In genomic region chr1:34231441-34231840, GRCh38 we compare ENCODE assay signal across 42 cellular contexts. TPM values are rescaled to one million over a fixed set of nuclear protein-coding genes. Genes with fewer than 3 reads are reported as not detected.
"Had no signal": no experiment of that assay in that cellular context is flagged by ENCODE, and none has a peak within 500 bp of the region (broad histone marks: within the 10 kb centered on the region; RNA-seq: fewer than 3 reads in every experiment).

No MANE protein-coding gene starts in this region.

- H3K27ac ChIP-seq: adrenal gland, ascending aorta, body of pancreas, brain microvascular endothelial cell, breast epithelium, cardiac muscle cell had no signal

- DNase-seq: activated effector memory CD4-positive, alpha-beta T cell treated with anti-CD3 and anti-CD28 coated beads, Interleukin-2, amount 50 U/mL, for 16 hours; activated effector memory CD4-positive, alpha-beta T cell treated with Interleukin-2 at 50 U/mL for 16 hours; activated gamma-delta T cell; activated gamma-delta T cell treated with Interleukin-2 at 50 U/mL for 16 hours; activated naive CD4-positive, alpha-beta T cell; activated naive CD4-positive, alpha-beta T cell treated with anti-CD3 and anti-CD28 coated beads for 36 hours; activated naive CD4-positive, alpha-beta T cell treated with anti-CD3 and anti-CD28 coated beads, Interleukin-2, amount 10 ng/mL, durations not matched to agents 7 days and 5 days; activated naive CD4-positive, alpha-beta T cell treated with anti-CD3 and anti-CD28 coated beads, Interleukin-2, amount 50 U/mL, for 16 hours; activated naive CD4-positive, alpha-beta T cell treated with Interleukin-2 at 50 U/mL for 16 hours; activated naive CD8-positive, alpha-beta T cell treated with anti-CD3 and anti-CD28 coated beads for 36 hours; activated naive CD8-positive, alpha-beta T cell treated with anti-CD3 and anti-CD28 coated beads, Interleukin-2, amount 10 ng/mL, durations not matched to agents 7 days and 5 days; activated naive CD8-positive, alpha-beta T cell treated with anti-CD3 and anti-CD28 coated beads, Interleukin-2, amount 50 U/mL, for 24 hours; activated T-cell treated with anti-CD3 and anti-CD28 coated beads, Interleukin-2, amount 50 U/mL, for 1 hour; activated T-cell treated with anti-CD3 and anti-CD28 coated beads, Interleukin-2, amount 50 U/mL, for 24 hours; activated T-cell treated with anti-CD3 and anti-CD28 coated beads, Interleukin-2, amount 50 U/mL, for 4 hours; activated T-cell treated with anti-CD3 and anti-CD28 coated beads, Interleukin-2, amount 50 U/mL, for 48 hours; activated T-cell treated with anti-CD3 and anti-CD28 coated beads, Interleukin-2, amount 50 U/mL, for 72 hours; adrenal gland; amniotic stem cell; amygdala; anterior cingulate cortex; aorta; body of pancreas; brain microvascular endothelial cell; caudate nucleus; central memory CD4-positive, alpha-beta T cell; cerebellar nuclear complex had no signal

- H3K9me3 Mint-ChIP-seq: activated naive CD4-positive, alpha-beta T cell treated with anti-CD3 and anti-CD28 coated beads for 36 hours; activated naive CD4-positive, alpha-beta T cell treated with anti-CD3 and anti-CD28 coated beads, Interleukin-2, amount 10 ng/mL, durations not matched to agents 7 days and 5 days; activated naive CD8-positive, alpha-beta T cell treated with anti-CD3 and anti-CD28 coated beads, Interleukin-2, amount 10 ng/mL, durations not matched to agents 7 days and 5 days; activated naive CD8-positive, alpha-beta T cell treated with anti-CD3 and anti-CD28 coated beads, Interleukin-2, amount 50 U/mL, for 24 hours; activated T-cell treated with anti-CD3 and anti-CD28 coated beads, Interleukin-2, amount 50 U/mL, for 24 hours; activated T-cell treated with anti-CD3 and anti-CD28 coated beads, Interleukin-2, amount 50 U/mL, for 4 hours; activated T-helper 1 cell treated with anti-CD3 and anti-CD28 coated beads, Interleukin-12 subunit alpha, Interleukin-12 subunit beta, Interleukin-2, Interleukin-4 antibody, amounts not matched to agents 30 ng/mL and 10 ng/mL and 1 ng/mL, durations not matched to agents 14 hours and 24 hours and 36 hours; activated T-helper 17 cell treated with anti-CD3 and anti-CD28 coated beads, Interleukin-2, amount 50 U/mL, for 72 hours; activated T-helper 2 cell treated with anti-CD3 and anti-CD28 coated beads, Interferon-gamma antibody, Interleukin-2, Interleukin-4, amounts not matched to agents 10 μg/mL and 5 μg/mL and 100 μg/mL, durations not matched to agents 14 hours and 24 hours and 36 hours; brain; central memory CD8-positive, alpha-beta T cell had no signal

- H3K36me3 Mint-ChIP-seq: activated naive CD4-positive, alpha-beta T cell treated with anti-CD3 and anti-CD28 coated beads, Interleukin-2, amount 10 ng/mL, durations not matched to agents 7 days and 5 days; activated naive CD4-positive, alpha-beta T cell treated with anti-CD3 and anti-CD28 coated beads, Interleukin-2, amount 50 U/mL, for 24 hours; activated naive CD4-positive, alpha-beta T cell treated with anti-CD3 and anti-CD28 coated beads, Interleukin-2, amount 50 U/mL, for 72 hours; activated naive CD8-positive, alpha-beta T cell; activated naive CD8-positive, alpha-beta T cell treated with anti-CD3 and anti-CD28 coated beads for 36 hours; activated naive CD8-positive, alpha-beta T cell treated with anti-CD3 and anti-CD28 coated beads, Interleukin-2, amount 10 ng/mL, durations not matched to agents 7 days and 5 days; brain had no signal

- H3K4me1 Mint-ChIP-seq: activated naive CD4-positive, alpha-beta T cell treated with anti-CD3 and anti-CD28 coated beads, Interleukin-2, amount 10 ng/mL, durations not matched to agents 7 days and 5 days; activated naive CD4-positive, alpha-beta T cell treated with anti-CD3 and anti-CD28 coated beads, Interleukin-2, amount 50 U/mL, for 24 hours; activated naive CD8-positive, alpha-beta T cell treated with anti-CD3 and anti-CD28 coated beads for 36 hours; activated naive CD8-positive, alpha-beta T cell treated with anti-CD3 and anti-CD28 coated beads, Interleukin-2, amount 10 ng/mL, durations not matched to agents 7 days and 5 days; activated naive CD8-positive, alpha-beta T cell treated with anti-CD3 and anti-CD28 coated beads, Interleukin-2, amount 50 U/mL, for 24 hours; activated T-helper 17 cell treated with anti-CD3 and anti-CD28 coated beads, Interleukin-2, amount 50 U/mL, for 72 hours; brain; central memory CD8-positive, alpha-beta T cell had no signal

- H3K4me3 ChIP-seq: adrenal gland, ascending aorta, body of pancreas, breast epithelium, cardiac muscle cell had no signal

- H3K4me3 Mint-ChIP-seq: activated naive CD4-positive, alpha-beta T cell treated with anti-CD3 and anti-CD28 coated beads for 36 hours; activated naive CD4-positive, alpha-beta T cell treated with anti-CD3 and anti-CD28 coated beads, Interleukin-2, amount 10 ng/mL, durations not matched to agents 7 days and 5 days; activated naive CD4-positive, alpha-beta T cell treated with anti-CD3 and anti-CD28 coated beads, Interleukin-2, amount 50 U/mL, for 24 hours; activated naive CD8-positive, alpha-beta T cell; activated naive CD8-positive, alpha-beta T cell treated with anti-CD3 and anti-CD28 coated beads for 36 hours; activated naive CD8-positive, alpha-beta T cell treated with anti-CD3 and anti-CD28 coated beads, Interleukin-2, amount 10 ng/mL, durations not matched to agents 7 days and 5 days; activated naive CD8-positive, alpha-beta T cell treated with anti-CD3 and anti-CD28 coated beads, Interleukin-2, amount 50 U/mL, for 24 hours; activated T-cell treated with anti-CD3 and anti-CD28 coated beads, Interleukin-2, amount 50 U/mL, for 24 hours; activated T-cell treated with anti-CD3 and anti-CD28 coated beads, Interleukin-2, amount 50 U/mL, for 4 hours; activated T-cell treated with anti-CD3 and anti-CD28 coated beads, Interleukin-2, amount 50 U/mL, for 72 hours; activated T-helper 1 cell treated with anti-CD3 and anti-CD28 coated beads, Interleukin-12 subunit alpha, Interleukin-12 subunit beta, Interleukin-2, Interleukin-4 antibody, amounts not matched to agents 30 ng/mL and 10 ng/mL and 1 ng/mL, durations not matched to agents 14 hours and 24 hours and 36 hours; activated T-helper 17 cell treated with anti-CD3 and anti-CD28 coated beads, Interleukin-2, amount 50 U/mL, for 72 hours; brain; central memory CD8-positive, alpha-beta T cell had no signal

- H3K9me3 ChIP-seq: adrenal gland, ascending aorta, body of pancreas, breast epithelium had no signal

- H3K27me3 ChIP-seq: adrenal gland, ascending aorta, body of pancreas, brain microvascular endothelial cell, cardiac muscle cell had no signal

- H3K4me1 ChIP-seq: adrenal gland, ascending aorta, body of pancreas, breast epithelium had no signal

- H3K27me3 Mint-ChIP-seq: activated naive CD4-positive, alpha-beta T cell treated with anti-CD3 and anti-CD28 coated beads, Interleukin-2, amount 10 ng/mL, durations not matched to agents 7 days and 5 days; brain had no signal

- H3K36me3 ChIP-seq: adrenal gland, ascending aorta, brain microvascular endothelial cell, breast epithelium, cardiac muscle cell had no signal

- H3K27ac Mint-ChIP-seq: activated naive CD4-positive, alpha-beta T cell treated with anti-CD3 and anti-CD28 coated beads for 36 hours; activated naive CD4-positive, alpha-beta T cell treated with anti-CD3 and anti-CD28 coated beads, Interleukin-2, amount 10 ng/mL, durations not matched to agents 7 days and 5 days; activated naive CD4-positive, alpha-beta T cell treated with anti-CD3 and anti-CD28 coated beads, Interleukin-2, amount 50 U/mL, for 24 hours; activated naive CD4-positive, alpha-beta T cell treated with anti-CD3 and anti-CD28 coated beads, Interleukin-2, amount 50 U/mL, for 72 hours; activated naive CD8-positive, alpha-beta T cell; activated naive CD8-positive, alpha-beta T cell treated with anti-CD3 and anti-CD28 coated beads for 36 hours; activated naive CD8-positive, alpha-beta T cell treated with anti-CD3 and anti-CD28 coated beads, Interleukin-2, amount 10 ng/mL, durations not matched to agents 7 days and 5 days; activated naive CD8-positive, alpha-beta T cell treated with anti-CD3 and anti-CD28 coated beads, Interleukin-2, amount 50 U/mL, for 24 hours; activated T-cell treated with anti-CD3 and anti-CD28 coated beads, Interleukin-2, amount 50 U/mL, for 24 hours; activated T-cell treated with anti-CD3 and anti-CD28 coated beads, Interleukin-2, amount 50 U/mL, for 72 hours; activated T-helper 1 cell treated with anti-CD3 and anti-CD28 coated beads, Interleukin-12 subunit alpha, Interleukin-12 subunit beta, Interleukin-2, Interleukin-4 antibody, amounts not matched to agents 30 ng/mL and 10 ng/mL and 1 ng/mL, durations not matched to agents 14 hours and 24 hours and 36 hours; activated T-helper 17 cell treated with anti-CD3 and anti-CD28 coated beads, Interleukin-2, amount 50 U/mL, for 72 hours; activated T-helper 2 cell treated with anti-CD3 and anti-CD28 coated beads, Interferon-gamma antibody, Interleukin-2, Interleukin-4, amounts not matched to agents 10 μg/mL and 5 μg/mL and 100 μg/mL, durations not matched to agents 14 hours and 24 hours and 36 hours; brain had no signal

RNA-seq across cellular contexts. Expression of gene C1orf94, which starts 54.7 kb away (rescaled TPM):
- total RNA-seq: activated naive CD4-positive, alpha-beta T cell treated with anti-CD3 and anti-CD28 coated beads for 36 hours; activated naive CD4-positive, alpha-beta T cell treated with anti-CD3 and anti-CD28 coated beads, Interleukin-2, amount 50 U/mL, for 72 hours; activated naive CD8-positive, alpha-beta T cell treated with anti-CD3 and anti-CD28 coated beads for 36 hours; activated naive CD8-positive, alpha-beta T cell treated with anti-CD3 and anti-CD28 coated beads, Interleukin-2, amount 10 ng/mL, durations not matched to agents 7 days and 5 days; activated T-cell treated with anti-CD3 and anti-CD28 coated beads, Interleukin-2, amount 50 U/mL, for 4 hours; activated T-cell treated with anti-CD3 and anti-CD28 coated beads, Interleukin-2, amount 50 U/mL, for 72 hours; activated T-helper 1 cell treated with anti-CD3 and anti-CD28 coated beads, Interleukin-12 subunit alpha, Interleukin-12 subunit beta, Interleukin-2, Interleukin-4 antibody, amounts not matched to agents 30 ng/mL and 10 ng/mL and 1 ng/mL, durations not matched to agents 14 hours and 24 hours and 36 hours; activated T-helper 17 cell treated with anti-CD3 and anti-CD28 coated beads, Interleukin-2, amount 50 U/mL, for 72 hours; activated T-helper 2 cell treated with anti-CD3 and anti-CD28 coated beads, Interferon-gamma antibody, Interleukin-2, Interleukin-4, amounts not matched to agents 10 μg/mL and 5 μg/mL and 100 μg/mL, durations not matched to agents 14 hours and 24 hours and 36 hours; aorta; ascending aorta; body of pancreas; breast epithelium; bronchial epithelial cell; cardiac muscle cell; cardiac septum; chondrocyte had no signal
- polyA plus RNA-seq: adipose tissue, aorta, cardiac muscle cell had no signal
